In genomic region chr6:170553686-170554085, GRCh38 we compare ENCODE assay signal across 1 cellular context.
TF ChIP-seq lines count a peak whose summit lies in the region.

No MANE protein-coding gene starts in this region.

TF ChIP-seq in HepG2, 621 proteins besides CTCF, POLR2A, EP300 and RAD21:
- peak; percentile 82; the same call in 1 of the 2 replicates for TF ChIP-seq MEIS1 (CRISPR knock-in tag; IDR thresholded peaks at IDR 0.05; ENCODE audit: borderline replicate concordance)
- TF ChIP-seq HIC2 (CRISPR knock-in tag; IDR thresholded peaks at IDR 0.05; ENCODE audit: low read depth): no peak
- peak; percentile 69 for TF ChIP-seq GFI1 (CRISPR knock-in tag; IDR thresholded peaks at IDR 0.05; ENCODE audit: borderline replicate concordance)
- TF ChIP-seq HNRNPL (IDR thresholded peaks at IDR 0.05; ENCODE audit: low read depth, low read length): no peak
- TF ChIP-seq FOXO4 (CRISPR knock-in tag; conservative IDR thresholded peaks at IDR 0.05): peak; percentile 62; the same call in 1 of the 2 replicates
- TF ChIP-seq PBX2 (CRISPR knock-in tag; IDR thresholded peaks at IDR 0.05): peak; percentile 36; the same call in 1 of the 2 replicates
- TF ChIP-seq RNF2 (conservative IDR thresholded peaks at IDR 0.05; ENCODE audit: low read depth): 0 out of 2 replicates have a peak, but pooled peaks have one; percentile 16
- TF ChIP-seq NCOA5 (CRISPR knock-in tag; IDR thresholded peaks at IDR 0.05): no peak
- 0 out of 2 replicates have a peak, but pooled peaks have one; percentile 35 for TF ChIP-seq PAX8 (CRISPR knock-in tag; IDR thresholded peaks at IDR 0.05; ENCODE audit: borderline replicate concordance)
- no peak for TF ChIP-seq RBM39 (IDR thresholded peaks at IDR 0.05; ENCODE audit: low read depth, low read length, poor library complexity, severe bottlenecking)
- 0 out of 2 replicates have a peak, but pooled peaks have one; percentile 21 for TF ChIP-seq ELF4 (CRISPR knock-in tag; IDR thresholded peaks at IDR 0.05; ENCODE audit: borderline replicate concordance)
- 0 out of 2 replicates have a peak, but pooled peaks have one; percentile 59 for TF ChIP-seq ATF5 (CRISPR knock-in tag; IDR thresholded peaks at IDR 0.05; ENCODE audit: low read depth)
- 0 out of 2 replicates have a peak, but pooled peaks have one; percentile 7 for TF ChIP-seq ZNF337 (CRISPR knock-in tag; IDR thresholded peaks at IDR 0.05; ENCODE audit: borderline replicate concordance, low read depth)
- no peak for TF ChIP-seq USF2 (IDR thresholded peaks at IDR 0.05; ENCODE audit: low read depth, low read length)
- peak; percentile 38 for TF ChIP-seq USF2 (CRISPR knock-in tag; IDR thresholded peaks at IDR 0.05; ENCODE audit: borderline replicate concordance)
- peak; percentile 4; the same call in 1 of the 2 replicates for TF ChIP-seq CHD4 (IDR thresholded peaks at IDR 0.05; ENCODE audit: borderline replicate concordance, low read length)
- 0 out of 2 replicates have a peak, but pooled peaks have one; percentile 12 for TF ChIP-seq TGIF2 (CRISPR knock-in tag; IDR thresholded peaks at IDR 0.05)
- TF ChIP-seq ZNF431 (CRISPR knock-in tag; IDR thresholded peaks at IDR 0.05; ENCODE audit: borderline replicate concordance, low read depth): 0 out of 2 replicates have a peak, but pooled peaks have one; percentile 11
- peak; percentile 14; the same call in 1 of the 2 replicates for TF ChIP-seq ZSCAN29 (CRISPR knock-in tag; conservative IDR thresholded peaks at IDR 0.05)
- 0 out of 2 replicates have a peak, but pooled peaks have one; percentile 9 for TF ChIP-seq STAT6 (CRISPR knock-in tag; IDR thresholded peaks at IDR 0.05; ENCODE audit: borderline replicate concordance)
- peak; percentile 4; the same call in 1 of the 2 replicates for TF ChIP-seq ZNF816 (CRISPR knock-in tag; IDR thresholded peaks at IDR 0.05; ENCODE audit: borderline replicate concordance)
- no peak for TF ChIP-seq ZNF572 (CRISPR knock-in tag; IDR thresholded peaks at IDR 0.05)
- 0 out of 2 replicates have a peak, but pooled peaks have one; percentile 19 for TF ChIP-seq ZNF800 (CRISPR knock-in tag; IDR thresholded peaks at IDR 0.05)
- TF ChIP-seq ZNF512 (CRISPR knock-in tag; IDR thresholded peaks at IDR 0.05): no peak
- TF ChIP-seq PRMT3 (CRISPR knock-in tag; IDR thresholded peaks at IDR 0.05; ENCODE audit: borderline replicate concordance, low read depth): no peak
- TF ChIP-seq FOXA1 (IDR thresholded peaks at IDR 0.05): no peak
- 0 out of 2 replicates have a peak, but pooled peaks have one; percentile 8 for TF ChIP-seq FOXA1 (CRISPR knock-in tag; IDR thresholded peaks at IDR 0.05)
- peak; percentile 6; the same call in 1 of the 2 replicates for TF ChIP-seq CCDC6 (CRISPR knock-in tag; IDR thresholded peaks at IDR 0.05)
- 0 out of 2 replicates have a peak, but pooled peaks have one; percentile 17 for TF ChIP-seq HINFP (CRISPR knock-in tag; IDR thresholded peaks at IDR 0.05; ENCODE audit: low read depth)
